1 cellular context compared by ENCODE assay signal in genomic region chr2:61905372-61906186, GRCh38.
A peak's percentile ranks its signal among the peaks of the same experiment; 100 is the strongest.
TF ChIP-seq lines count a peak whose summit lies in the region.

COMMD1 (plus strand) TSS chr2:61905674; CDS start chr2:61905679, 5 bp downstream.

TF ChIP-seq in K562, 482 proteins besides CTCF, POLR2A, EP300 and RAD21 (continued from another document and continues in another):
- no peak for TF ChIP-seq CHD7 (IDR thresholded peaks at IDR 0.05; ENCODE audit: low read depth, low read length)
- peak; percentile 84 for TF ChIP-seq PHF8 (IDR thresholded peaks at IDR 0.05; ENCODE audit: borderline replicate concordance, low read length)
- TF ChIP-seq TEAD4 (IDR thresholded peaks at IDR 0.05; ENCODE audit: low read length): no peak
- TF ChIP-seq TEAD4 (CRISPR knock-in tag; IDR thresholded peaks at IDR 0.05; ENCODE audit: borderline replicate concordance): no peak
- peak; percentile 42; the same call in 1 of the 2 replicates for TF ChIP-seq CXXC5 (CRISPR knock-in tag; IDR thresholded peaks at IDR 0.05)
- TF ChIP-seq MAFF (IDR thresholded peaks at IDR 0.05; ENCODE audit: low read length): no peak
- peak; percentile 5 for TF ChIP-seq ZFP36 (IDR thresholded peaks at IDR 0.05; ENCODE audit: low read depth, low read length, partially characterized antibody)
- TF ChIP-seq ESRRA (IDR thresholded peaks at IDR 0.05; ENCODE audit: borderline replicate concordance, low read depth): peak; percentile 55; the same call in 1 of the 2 replicates
- 0 out of 2 replicates have a peak, but pooled peaks have one; percentile 49 for TF ChIP-seq NFRKB (IDR thresholded peaks at IDR 0.05; ENCODE audit: low read depth)
- TF ChIP-seq POLR2B (IDR thresholded peaks at IDR 0.05; ENCODE audit: low read depth, partially characterized antibody): peak; percentile 66
- TF ChIP-seq ARID4B (CRISPR knock-in tag; IDR thresholded peaks at IDR 0.05): 0 out of 2 replicates have a peak, but pooled peaks have one; percentile 19
- peak; percentile 59 to 86; a peak in 3 of 4 replicates for TF ChIP-seq MAZ (CRISPR knock-in tag; conservative IDR thresholded peaks at IDR 0.05 in 1 of 2, IDR thresholded peaks at IDR 0.05 in 1 of 2)
- TF ChIP-seq KLF16 (IDR thresholded peaks at IDR 0.05): peak; percentile 75
- TF ChIP-seq CTBP1 (IDR thresholded peaks at IDR 0.05; ENCODE audit: borderline replicate concordance): peak; percentile 65; the same call in 1 of the 2 replicates
- TF ChIP-seq RFX7 (CRISPR knock-in tag; IDR thresholded peaks at IDR 0.05): no peak
- peak; percentile 56 for TF ChIP-seq VEZF1 (CRISPR knock-in tag; IDR thresholded peaks at IDR 0.05)
- 0 out of 2 replicates have a peak, but pooled peaks have one; percentile 46 for TF ChIP-seq KAT7 (CRISPR knock-in tag; IDR thresholded peaks at IDR 0.05; ENCODE audit: borderline replicate concordance)
- peak; percentile 25 to 71 for TF ChIP-seq E2F6 (IDR thresholded peaks at IDR 0.05; ENCODE audit: borderline replicate concordance in 1 of 2, extremely low read depth in 1 of 2, insufficient read depth in 1 of 2, insufficient read length in 1 of 2, low read depth in 1 of 2, low read length in 1 of 2, poor library complexity in 1 of 2, severe bottlenecking in 1 of 2)
- peak; percentile 60 for TF ChIP-seq HCFC1 (IDR thresholded peaks at IDR 0.05; ENCODE audit: low read depth, low read length)
- peak; percentile 33; the same call in 1 of the 2 replicates for TF ChIP-seq ZBTB33 (CRISPR knock-in tag; IDR thresholded peaks at IDR 0.05)
- TF ChIP-seq MBD2 (IDR thresholded peaks at IDR 0.05; ENCODE audit: borderline replicate concordance, low read depth): peak; percentile 45; the same call in 1 of the 2 replicates
- TF ChIP-seq SP1 (CRISPR knock-in tag; IDR thresholded peaks at IDR 0.05): 0 out of 2 replicates have a peak, but pooled peaks have one; percentile 34
- TF ChIP-seq CREM (IDR thresholded peaks at IDR 0.05; ENCODE audit: low read depth): peak; percentile 59
- TF ChIP-seq PRDM10 (IDR thresholded peaks at IDR 0.05; ENCODE audit: partially characterized antibody): peak; percentile 34
